14 cellular contexts compared by ENCODE assay signal in genomic region chr3:117752984-117753717, GRCh38.
DNase-seq lines count a peak whose midpoint lies in the region; ATAC-seq and TF ChIP-seq lines count a peak whose summit lies in the region.
"Had no signal": no experiment of that assay in that cellular context is flagged by ENCODE, and none has a peak within 500 bp of the region (broad histone marks: within the 10 kb centered on the region; RNA-seq: fewer than 3 reads in every experiment).

No MANE protein-coding gene starts in this region.

- no peaks in the 10 kb centered on the region for H3K9me3 ChIP-seq in GM23248 (ENCODE audit: low read depth)
- no peaks in the 10 kb centered on the region for H3K9me3 ChIP-seq in RWPE2 (ENCODE audit: severe bottlenecking)

- 0 out of 2 replicates have a peak, but pooled peaks cover under 1% of the 10 kb centered on the region for H3F3A ChIP-seq in GM23248 (ENCODE audit: insufficient read depth)

- no peak overlapping the region for H2BK120ac ChIP-seq in mesendoderm (ENCODE audit: low read depth, low read length)

- no peak overlapping the region for H3K23ac ChIP-seq in mesendoderm (ENCODE audit: low read length)

- H3K27ac ChIP-seq in GM23248 (no peak overlapping the region), RWPE2 (ENCODE audit: poor library complexity, severe bottlenecking) (no peak overlapping the region), mesendoderm (ENCODE audit: low read depth, low read length) (no peak overlapping the region)
- H3K27ac ChIP-seq: WERI-Rb-1 had no signal

- peak; percentile 8 for DNase-seq in AG08396 (ENCODE audit: low spot score)
- DNase-seq in GM23248: peak; percentile 82
- no peak for DNase-seq in RWPE2 (ENCODE audit: low spot score)
- peak; percentile 64 for DNase-seq in fibroblast of mammary gland (ENCODE audit: low read depth)
- DNase-seq in activated CD4-positive, alpha-beta T cell treated with anti-CD3 and anti-CD28 coated beads for 1 hour: no peak
- DNase-seq in mesendoderm: no peak
- DNase-seq in head of caudate nucleus: no peak
- DNase-seq: activated effector memory CD4-positive, alpha-beta T cell treated with anti-CD3 and anti-CD28 coated beads, Interleukin-2, amount 50 U/mL, for 16 hours; effector CD4-positive, alpha-beta T cell; MM.1S; NCI-H2171 treated with DMSO at 0.1 percent for 48 hours; stimulated activated CD4-positive, alpha-beta T cell treated with anti-CD3 and anti-CD28 coated beads, Interleukin-12 subunit alpha, Interleukin-12 subunit beta, amount 100 ng/mL, for 4 hours; WERI-Rb-1 had no signal

- H3K9me2 ChIP-seq in GM23248 (ENCODE audit: insufficient read depth): no peaks in the 10 kb centered on the region

- TF ChIP-seq CTCF in RWPE2 (IDR thresholded peaks at IDR 0.05; ENCODE audit: poor library complexity, severe bottlenecking): no peak
- no peak for TF ChIP-seq CTCF in fibroblast of mammary gland (conservative IDR thresholded peaks at IDR 0.05; ENCODE audit: control insufficient read depth, insufficient read depth, low read depth, low read length)

- ATAC-seq in RWPE2 (ENCODE audit: low read depth) (peak; percentile 74), HG02588 (IDR thresholded peaks at IDR 0.05; ENCODE audit: unreplicated experiment) (no peak)

- peak overlapping the region; percentile 6; the same call in 1 of the 2 replicates for H2AFZ ChIP-seq in GM23248

- no peaks in the 10 kb centered on the region for H3K79me1 ChIP-seq in mesendoderm (ENCODE audit: low read length)

- H2BK5ac ChIP-seq in mesendoderm (ENCODE audit: low read length): no peak overlapping the region

- H3K4me3 ChIP-seq in GM23248 (0 out of 2 replicates have a peak overlapping the region, but pooled peaks have one; percentile 17), RWPE2 (ENCODE audit: severe bottlenecking) (no peak overlapping the region), fibroblast of mammary gland (ENCODE audit: control insufficient read depth, low read depth, low read length) (no peak overlapping the region), mesendoderm (ENCODE audit: low read length) (no peak overlapping the region)

- in situ Hi-C loops in GM23248 (cut with MboI): no loop called here

- H3K27me3 ChIP-seq in GM23248 (replicated peaks; ENCODE audit: insufficient read depth): no peaks in the 10 kb centered on the region
- no peaks in the 10 kb centered on the region for H3K27me3 ChIP-seq in RWPE2 (ENCODE audit: insufficient read depth, poor library complexity, severe bottlenecking)
- H3K27me3 ChIP-seq in mesendoderm (ENCODE audit: insufficient read depth, low read length, poor library complexity): no peaks in the 10 kb centered on the region

- H3K4me1 ChIP-seq in GM23248 (ENCODE audit: insufficient read depth): peaks cover 14% of the 10 kb centered on the region
- H3K4me1 ChIP-seq in RWPE2 (ENCODE audit: insufficient read depth, poor library complexity, severe bottlenecking): peaks cover 6% of the 10 kb centered on the region
- H3K4me1 ChIP-seq in mesendoderm (ENCODE audit: control insufficient read depth, low read depth, low read length): no peaks in the 10 kb centered on the region

- 87 to 91% methylated on average over 3 of the region's 3 CpGs for WGBS in GM23248 (ENCODE audit: low coverage in 1 of 2, low lambda C conversion rate in 2 of 2, missing lambda C conversion rate in 2 of 2), 2 experiments
- WGBS in mesendoderm (ENCODE audit: extremely low coverage, insufficient coverage, low lambda C conversion rate): 100% methylated on average over 3 of the region's 3 CpGs

- H3K9ac ChIP-seq in GM23248 (no peak overlapping the region), mesendoderm (ENCODE audit: low read length) (no peak overlapping the region)

- H4K5ac ChIP-seq in mesendoderm (ENCODE audit: low read length): no peak overlapping the region

- intact Hi-C loops in head of caudate nucleus (cut with DNase I): no loop called here

- H2BK15ac ChIP-seq in mesendoderm (replicated peaks; ENCODE audit: low read depth): no peak overlapping the region

- no peaks in the 10 kb centered on the region for H4K20me1 ChIP-seq in GM23248 (ENCODE audit: insufficient read depth)

- no peak overlapping the region for H3K18ac ChIP-seq in mesendoderm (ENCODE audit: low read length)

- no peak overlapping the region for H2AK5ac ChIP-seq in mesendoderm (ENCODE audit: low read length)

- H3K79me2 ChIP-seq in GM23248 (ENCODE audit: insufficient read depth) (no peaks in the 10 kb centered on the region), mesendoderm (ENCODE audit: control insufficient read depth, insufficient read depth, low read length) (no peaks in the 10 kb centered on the region)

- H4K8ac ChIP-seq in mesendoderm (ENCODE audit: low read depth, low read length): no peak overlapping the region

- H3K36me3 ChIP-seq in GM23248 (ENCODE audit: low read depth) (no peaks in the 10 kb centered on the region), RWPE2 (ENCODE audit: low read depth) (no peaks in the 10 kb centered on the region), mesendoderm (ENCODE audit: control insufficient read depth, insufficient read depth, low read length) (no peaks in the 10 kb centered on the region)
- H3K36me3 ChIP-seq: WERI-Rb-1 had no signal

- H3K4me2 ChIP-seq in GM23248 (ENCODE audit: unreplicated experiment) (peak overlapping the region; percentile 66), mesendoderm (ENCODE audit: low read length) (no peak overlapping the region)

- no peak overlapping the region for H3K56ac ChIP-seq in mesendoderm (ENCODE audit: low read length)

- no peak overlapping the region for H3K4ac ChIP-seq in mesendoderm (ENCODE audit: low read depth, low read length)

Comparison
In these comparisons a context has a peak if more than half of its experiments do, and no peak if none do; other contexts are left out.
1. DNase-seq: peak in AG08396 (single experiment), GM23248 (single experiment) and fibroblast of mammary gland (single experiment); none in RWPE2 (single experiment), activated CD4-positive, alpha-beta T cell treated with anti-CD3 and anti-CD28 coated beads for 1 hour (single experiment), mesendoderm (single experiment) and head of caudate nucleus (0 of 42).